ENCODE assay signal across 24 cellular contexts in genomic region chr6:53827485-53827884, GRCh38. TPM values are rescaled to one million over a fixed set of nuclear protein-coding genes. Genes with fewer than 3 reads are reported as not detected.
DNase-seq lines count a peak whose midpoint lies in the region; ATAC-seq and TF ChIP-seq lines count a peak whose summit lies in the region.
"Had no signal": no experiment of that assay in that cellular context is flagged by ENCODE, and none has a peak within 500 bp of the region (broad histone marks: within the 10 kb centered on the region; RNA-seq: fewer than 3 reads in every experiment).

No MANE protein-coding gene starts in this region.

- intact Hi-C loops in transverse colon (cut with DNase I; ENCODE audit: low total_unique reads): loop anchor here (10.0 kb wide), 1 partner anchor 1463 kb away; the partner anchor contains the start of gene PAQR8
- intact Hi-C loops in Right ventricle myocardium superior (cut with DNase I): no loop called here

- H3K4me3 Mint-ChIP-seq in activated naive CD8-positive, alpha-beta T cell treated with anti-CD3 and anti-CD28 coated beads, Interleukin-2, amount 50 U/mL, for 24 hours: no peak overlapping the region
- H3K4me3 Mint-ChIP-seq in activated naive CD8-positive, alpha-beta T cell treated with anti-CD3 and anti-CD28 coated beads for 36 hours: no peak overlapping the region
- H3K4me3 Mint-ChIP-seq in WTC11: no peak overlapping the region
- H3K4me3 Mint-ChIP-seq: activated CD8-positive, alpha-beta memory T cell treated with anti-CD3 and anti-CD28 coated beads, Interleukin-2, amount 10 ng/mL, durations not matched to agents 7 days and 5 days; GM23338; stimulated activated naive CD8-positive, alpha-beta T cell treated with anti-CD3 and anti-CD28 coated beads, Interleukin-15, amount 100 ng/mL, for 72 hours had no signal

- no peak overlapping the region for H3K4me3 ChIP-seq in hepatocyte
- no peak overlapping the region for H3K4me3 ChIP-seq in transverse colon
- H3K4me3 ChIP-seq: ascending aorta, esophagus muscularis mucosa, gastroesophageal sphincter, GM23338, upper lobe of right lung had no signal

- H3K27ac ChIP-seq in hepatocyte (peak overlapping the region; percentile 83), transverse colon (peak overlapping the region; percentile 71 to 79 (median 76))
- H3K27ac ChIP-seq: esophagus muscularis mucosa, gastroesophageal sphincter, upper lobe of right lung had no signal

- peaks cover 17% of the 10 kb centered on the region for H3K4me1 Mint-ChIP-seq in activated naive CD8-positive, alpha-beta T cell treated with anti-CD3 and anti-CD28 coated beads, Interleukin-2, amount 50 U/mL, for 24 hours
- peaks cover 7% of the 10 kb centered on the region for H3K4me1 Mint-ChIP-seq in activated naive CD8-positive, alpha-beta T cell treated with anti-CD3 and anti-CD28 coated beads for 36 hours
- H3K4me1 Mint-ChIP-seq in WTC11: peaks cover 66% of the 10 kb centered on the region

- peaks cover 61% of the 10 kb centered on the region for H3K4me1 ChIP-seq in hepatocyte (ENCODE audit: insufficient read depth)
- peaks cover 49 to 81% (median 64%) of the 10 kb centered on the region in 4 donors for H3K4me1 ChIP-seq in transverse colon
- H3K4me1 ChIP-seq: upper lobe of right lung had no signal

- no peaks in the 10 kb centered on the region for H3K36me3 Mint-ChIP-seq in activated naive CD8-positive, alpha-beta T cell treated with anti-CD3 and anti-CD28 coated beads, Interleukin-2, amount 50 U/mL, for 24 hours (ENCODE audit: low read depth)
- H3K36me3 Mint-ChIP-seq in activated naive CD8-positive, alpha-beta T cell treated with anti-CD3 and anti-CD28 coated beads for 36 hours: no peaks in the 10 kb centered on the region
- no peaks in the 10 kb centered on the region for H3K36me3 Mint-ChIP-seq in WTC11
- H3K36me3 Mint-ChIP-seq: activated CD8-positive, alpha-beta memory T cell treated with anti-CD3 and anti-CD28 coated beads, Interleukin-2, amount 10 ng/mL, durations not matched to agents 7 days and 5 days had no signal

- DNase-seq in activated naive CD8-positive, alpha-beta T cell treated with anti-CD3 and anti-CD28 coated beads, Interleukin-2, amount 50 U/mL, for 24 hours: no peak
- no peak for DNase-seq in activated naive CD8-positive, alpha-beta T cell treated with anti-CD3 and anti-CD28 coated beads for 36 hours
- DNase-seq in WTC11 (ENCODE audit: low spot score) (no peak), hepatocyte (ENCODE audit: low spot score) (no peak), transverse colon (peak; percentile 38), NCI-H2227 treated with DMSO at 0.1 percent for 48 hours (lab: John Stamatoyannopoulos, UW) (no peak), SW 1271 (lab: John Stamatoyannopoulos, UW) (no peak), Right ventricle myocardium superior (no peak)
- DNase-seq: 8988T; activated CD4-positive, alpha-beta T cell treated with anti-CD3 and anti-CD28 coated beads for 48 hours; activated CD8-positive, alpha-beta memory T cell treated with anti-CD3 and anti-CD28 coated beads, Interleukin-2, amount 10 ng/mL, durations not matched to agents 7 days and 5 days; activated naive CD4-positive, alpha-beta T cell treated with anti-CD3 and anti-CD28 coated beads, Interleukin-2, amount 50 U/mL, for 16 hours; DMS79 treated with DMSO at 0.1 percent for 48 hours; effector CD4-positive, alpha-beta T cell; kidney glomerular epithelial cell; MM.1S; NCI-H1436; nucleus accumbens; stimulated activated naive CD8-positive, alpha-beta T cell treated with anti-CD3 and anti-CD28 coated beads, Interleukin-15, amount 100 ng/mL, for 72 hours; upper lobe of right lung had no signal

- peak; percentile 36 for ATAC-seq in activated naive CD8-positive, alpha-beta T cell treated with anti-CD3 and anti-CD28 coated beads, Interleukin-2, amount 50 U/mL, for 24 hours
- ATAC-seq in WTC11 (no peak), Right ventricle myocardium superior (ENCODE audit: poor library complexity) (no peak)
- ATAC-seq: activated CD8-positive, alpha-beta memory T cell treated with anti-CD3 and anti-CD28 coated beads, Interleukin-2, amount 10 ng/mL, durations not matched to agents 7 days and 5 days; gastroesophageal sphincter; GM23338; stimulated activated naive CD8-positive, alpha-beta T cell treated with anti-CD3 and anti-CD28 coated beads, Interleukin-15, amount 100 ng/mL, for 72 hours; upper lobe of right lung had no signal

- no peaks in the 10 kb centered on the region for H3K9me3 Mint-ChIP-seq in activated naive CD8-positive, alpha-beta T cell treated with anti-CD3 and anti-CD28 coated beads, Interleukin-2, amount 50 U/mL, for 24 hours
- no peaks in the 10 kb centered on the region for H3K9me3 Mint-ChIP-seq in activated naive CD8-positive, alpha-beta T cell treated with anti-CD3 and anti-CD28 coated beads for 36 hours
- no peaks in the 10 kb centered on the region for H3K9me3 Mint-ChIP-seq in WTC11
- H3K9me3 Mint-ChIP-seq: GM23338; stimulated activated naive CD8-positive, alpha-beta T cell treated with anti-CD3 and anti-CD28 coated beads, Interleukin-15, amount 100 ng/mL, for 72 hours had no signal

- peaks cover 96% of the 10 kb centered on the region for H3K79me2 ChIP-seq in hepatocyte

- peak overlapping the region; percentile 16 for H3K4me2 ChIP-seq in hepatocyte
- H3K4me2 ChIP-seq: GM23338 had no signal

- CTCF ChIA-PET in WTC11 (lab: Charles Lee): interaction anchor here (1.3 kb wide), 1 partner anchor 92 kb away, joined by 3 read pairs; no protein-coding TSS in a partner anchor

- H3K27me3 Mint-ChIP-seq in activated naive CD8-positive, alpha-beta T cell treated with anti-CD3 and anti-CD28 coated beads, Interleukin-2, amount 50 U/mL, for 24 hours: no peaks in the 10 kb centered on the region
- no peaks in the 10 kb centered on the region for H3K27me3 Mint-ChIP-seq in activated naive CD8-positive, alpha-beta T cell treated with anti-CD3 and anti-CD28 coated beads for 36 hours
- H3K27me3 Mint-ChIP-seq in WTC11 (ENCODE audit: low read depth): no peaks in the 10 kb centered on the region
- H3K27me3 Mint-ChIP-seq: activated CD8-positive, alpha-beta memory T cell treated with anti-CD3 and anti-CD28 coated beads, Interleukin-2, amount 10 ng/mL, durations not matched to agents 7 days and 5 days; stimulated activated naive CD8-positive, alpha-beta T cell treated with anti-CD3 and anti-CD28 coated beads, Interleukin-15, amount 100 ng/mL, for 72 hours had no signal

- peak overlapping the region; percentile 44 for H3K27ac Mint-ChIP-seq in activated naive CD8-positive, alpha-beta T cell treated with anti-CD3 and anti-CD28 coated beads, Interleukin-2, amount 50 U/mL, for 24 hours
- no peak overlapping the region for H3K27ac Mint-ChIP-seq in activated naive CD8-positive, alpha-beta T cell treated with anti-CD3 and anti-CD28 coated beads for 36 hours
- peak overlapping the region; percentile 14; the same call in 1 of the 2 replicates for H3K27ac Mint-ChIP-seq in WTC11
- H3K27ac Mint-ChIP-seq: activated CD8-positive, alpha-beta memory T cell treated with anti-CD3 and anti-CD28 coated beads, Interleukin-2, amount 10 ng/mL, durations not matched to agents 7 days and 5 days; GM23338; stimulated activated naive CD8-positive, alpha-beta T cell treated with anti-CD3 and anti-CD28 coated beads, Interleukin-15, amount 100 ng/mL, for 72 hours had no signal

- no peak for TF ChIP-seq EP300 in transverse colon (IDR thresholded peaks at IDR 0.05; ENCODE audit: low read depth)

- no peak overlapping the region for H2AFZ ChIP-seq in hepatocyte
- H2AFZ ChIP-seq: GM23338 had no signal

- TF ChIP-seq POLR2A in transverse colon (IDR thresholded peaks at IDR 0.05): no peak

- in situ Hi-C loops in transverse colon (cut with MboI; ENCODE audit: low pct_ligation_motif_present in 1 of 4, low pct_unique_long_range_greater_than_20kb in 1 of 4, low sequenced_read_pairs in 3 of 4): no loop called here

- H4K20me1 ChIP-seq in hepatocyte (ENCODE audit: insufficient read depth, poor library complexity, severe bottlenecking): peaks cover 11% of the 10 kb centered on the region

- H3K9me3 ChIP-seq in hepatocyte (ENCODE audit: low read depth) (no peaks in the 10 kb centered on the region), transverse colon (no peaks in the 10 kb centered on the region)
- H3K9me3 ChIP-seq: ascending aorta, esophagus muscularis mucosa, gastroesophageal sphincter, upper lobe of right lung had no signal

- no peaks in the 10 kb centered on the region for H3K9me2 ChIP-seq in hepatocyte (replicated peaks; ENCODE audit: insufficient read depth)

- POLR2A ChIA-PET in WTC11 (lab: Charles Lee): interaction anchor here (0.7 kb wide), 1 partner anchor 27 kb away, joined by 8 read pairs; no protein-coding TSS in a partner anchor

- H3K36me3 ChIP-seq in hepatocyte (replicated peaks; ENCODE audit: insufficient read depth, low read depth) (no peaks in the 10 kb centered on the region), transverse colon (no peaks in the 10 kb centered on the region)
- H3K36me3 ChIP-seq: ascending aorta, esophagus muscularis mucosa, gastroesophageal sphincter, upper lobe of right lung had no signal

- TF ChIP-seq CTCF in WTC11 (IDR thresholded peaks at IDR 0.05) (no peak), hepatocyte (IDR thresholded peaks at IDR 0.05; ENCODE audit: poor library complexity) (no peak), transverse colon (IDR thresholded peaks at IDR 0.05) (no peak)

- 81% methylated on average over 1 of the region's 1 CpG for WGBS in hepatocyte (ENCODE audit: low lambda C conversion rate, missing lambda C conversion rate)
- WGBS in transverse colon (ENCODE audit: low coverage in 1 of 2), 2 donors: 50 to 67% methylated on average over 1 of the region's 1 CpG

- no peaks in the 10 kb centered on the region for H3K27me3 ChIP-seq in hepatocyte
- H3K27me3 ChIP-seq in transverse colon: no peaks in the 10 kb centered on the region
- H3K27me3 ChIP-seq: ascending aorta, esophagus muscularis mucosa, gastroesophageal sphincter, upper lobe of right lung had no signal

TF ChIP-seq in WTC11, 78 proteins besides CTCF, POLR2A, EP300 and RAD21 (continues in another document):
- TF ChIP-seq TEAD4 (CRISPR knock-in tag; IDR thresholded peaks at IDR 0.05): no peak
- no peak for TF ChIP-seq GRHL2 (CRISPR knock-in tag; IDR thresholded peaks at IDR 0.05; ENCODE audit: insufficient replicate concordance, severe bottlenecking)
- TF ChIP-seq NFATC4 (CRISPR knock-in tag; IDR thresholded peaks at IDR 0.05): no peak
- no peak for TF ChIP-seq JUN (CRISPR knock-in tag; IDR thresholded peaks at IDR 0.05)

RNA-seq across cellular contexts. Expression of gene LRRC1, which starts 32.7 kb away (rescaled TPM):
- 1 to 10 TPM; 1.5 to 2.6 TPM for total RNA-seq in activated naive CD8-positive, alpha-beta T cell treated with anti-CD3 and anti-CD28 coated beads for 36 hours
- total RNA-seq in WTC11 (2021) (12.6 to 13.2 TPM (median 12.7 TPM) in 3 replicates), hepatocyte (45.7 and 54.3 TPM in 2 replicates), transverse colon (100 to 1,000 TPM in 1 of 4 donors, 10 to 100 TPM in 3; 71.0 to 151 (median 91.6) TPM), Right ventricle myocardium superior (1.8 TPM)
- polyA plus RNA-seq in hepatocyte: 61.4 and 70.6 TPM in 2 replicates
